Comparison of ENCODE assay signal across 15 cellular contexts in genomic region chr3:38170722-38171121, GRCh38.
"Had no signal": no experiment of that assay in that cellular context is flagged by ENCODE, and none has a peak within 500 bp of the region (broad histone marks: within the 10 kb centered on the region; RNA-seq: fewer than 3 reads in every experiment).

No MANE protein-coding gene starts in this region.

- H2AFZ ChIP-seq: neural progenitor cell had no signal

- FAIRE-seq: pancreas had no signal

- H3K36me3 ChIP-seq: esophagus squamous epithelium, neural progenitor cell, pancreas had no signal

- H3K9me3 ChIP-seq: esophagus squamous epithelium, pancreas had no signal

- H3K4me2 ChIP-seq: neural progenitor cell had no signal

- H3K4me3 ChIP-seq: coronary artery, esophagus squamous epithelium, neural progenitor cell, pancreas had no signal

- ATAC-seq: activated naive CD8-positive, alpha-beta T cell treated with anti-CD3 and anti-CD28 coated beads, Interleukin-2, amount 50 U/mL, for 24 hours; pancreas; sciatic nerve had no signal

- H3K27me3 ChIP-seq: esophagus squamous epithelium, neural progenitor cell, pancreas had no signal

- H3K27me3 Mint-ChIP-seq: activated naive CD8-positive, alpha-beta T cell treated with anti-CD3 and anti-CD28 coated beads, Interleukin-2, amount 50 U/mL, for 24 hours had no signal

- H3K9ac ChIP-seq: neural progenitor cell had no signal

- H3K27ac Mint-ChIP-seq: activated naive CD4-positive, alpha-beta T cell treated with anti-CD3 and anti-CD28 coated beads for 36 hours; activated naive CD8-positive, alpha-beta T cell treated with anti-CD3 and anti-CD28 coated beads, Interleukin-2, amount 50 U/mL, for 24 hours; activated T-helper 1 cell treated with anti-CD3 and anti-CD28 coated beads, Interleukin-12 subunit alpha, Interleukin-12 subunit beta, Interleukin-2, Interleukin-4 antibody, amounts not matched to agents 30 ng/mL and 10 ng/mL and 1 ng/mL, durations not matched to agents 14 hours and 24 hours and 36 hours; neural progenitor cell had no signal

- DNase-seq: activated naive CD4-positive, alpha-beta T cell treated with anti-CD3 and anti-CD28 coated beads for 36 hours; activated naive CD8-positive, alpha-beta T cell treated with anti-CD3 and anti-CD28 coated beads, Interleukin-2, amount 50 U/mL, for 24 hours; caudate nucleus; effector CD4-positive, alpha-beta T cell; esophagus squamous epithelium; foreskin fibroblast; kidney glomerular epithelial cell; mesendoderm; pancreas; stimulated activated CD4-positive, alpha-beta T cell treated with anti-CD3 and anti-CD28 coated beads, Interleukin-2, amount 100 ng/mL, for 24 hours; SW 1271 had no signal

- H3K9me3 Mint-ChIP-seq: activated naive CD4-positive, alpha-beta T cell treated with anti-CD3 and anti-CD28 coated beads for 36 hours; activated naive CD8-positive, alpha-beta T cell treated with anti-CD3 and anti-CD28 coated beads, Interleukin-2, amount 50 U/mL, for 24 hours; activated T-helper 1 cell treated with anti-CD3 and anti-CD28 coated beads, Interleukin-12 subunit alpha, Interleukin-12 subunit beta, Interleukin-2, Interleukin-4 antibody, amounts not matched to agents 30 ng/mL and 10 ng/mL and 1 ng/mL, durations not matched to agents 14 hours and 24 hours and 36 hours; neural progenitor cell had no signal

- H3K27ac ChIP-seq: coronary artery, esophagus squamous epithelium, neural progenitor cell, pancreas had no signal

- H3K4me3 Mint-ChIP-seq: activated naive CD4-positive, alpha-beta T cell treated with anti-CD3 and anti-CD28 coated beads for 36 hours; activated naive CD8-positive, alpha-beta T cell treated with anti-CD3 and anti-CD28 coated beads, Interleukin-2, amount 50 U/mL, for 24 hours; activated T-helper 1 cell treated with anti-CD3 and anti-CD28 coated beads, Interleukin-12 subunit alpha, Interleukin-12 subunit beta, Interleukin-2, Interleukin-4 antibody, amounts not matched to agents 30 ng/mL and 10 ng/mL and 1 ng/mL, durations not matched to agents 14 hours and 24 hours and 36 hours; neural progenitor cell had no signal
